21 cellular contexts compared by ENCODE assay signal in the genomic region with DNA sequence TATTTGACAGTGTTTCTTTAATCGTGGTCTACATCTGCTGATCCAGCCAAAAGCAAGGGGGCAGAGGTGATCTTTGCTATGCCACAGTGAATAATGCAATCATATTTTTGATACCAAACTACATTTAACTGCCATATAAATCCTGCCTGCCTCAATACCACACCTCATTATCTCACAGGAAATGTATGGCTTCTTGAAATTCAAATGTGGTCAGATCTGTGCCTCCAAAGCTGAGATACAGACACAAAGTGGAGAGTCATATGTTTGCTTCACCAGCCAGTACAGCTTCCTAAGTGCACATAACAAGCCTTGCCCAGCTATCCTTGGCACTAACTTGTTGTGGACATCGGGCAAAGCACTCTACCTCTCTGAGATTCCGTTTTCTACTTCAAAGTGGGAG.
DNase-seq lines count a peak whose midpoint lies in the region; ATAC-seq and TF ChIP-seq lines count a peak whose summit lies in the region.
"Had no signal": no experiment of that assay in that cellular context is flagged by ENCODE, and none has a peak within 500 bp of the region (broad histone marks: within the 10 kb centered on the region; RNA-seq: fewer than 3 reads in every experiment).

No MANE protein-coding gene starts in this region.

- H3K9me3 Mint-ChIP-seq in GM23338 = no peaks in the 10 kb centered on the region; the same call in 2 of the 3 replicates
- H3K9me3 Mint-ChIP-seq in endodermal cell = no peaks in the 10 kb centered on the region
- no peaks in the 10 kb centered on the region for H3K9me3 Mint-ChIP-seq in natural killer cell treated with Interleukin-12 subunit alpha and Interleukin-12 subunit beta and Interleukin-15 and Interleukin-18, amount 100 ng/mL, for 72 hours

- ATAC-seq in GM23338 = no peak
- ATAC-seq in natural killer cell treated with Interleukin-12 subunit alpha and Interleukin-12 subunit beta and Interleukin-15 and Interleukin-18, amount 100 ng/mL, for 72 hours = peak in 1 of 2 donors; percentile 57
- no peak for ATAC-seq in HG02870 (IDR thresholded peaks at IDR 0.05; ENCODE audit: unreplicated experiment)

- DNase-seq in GM23338 (ENCODE audit: low spot score) (no peak), SK-N-MC (ENCODE audit: low read depth, low spot score) (peak; percentile 18), endodermal cell (no peak), NCI-H226 (no peak), mucosa of gallbladder (ENCODE audit: low spot score) (no peak), GM19238 (ENCODE audit: insufficient read length, low spot score) (no peak)
- no peak for DNase-seq in natural killer cell treated with Interleukin-12 subunit alpha and Interleukin-12 subunit beta and Interleukin-15 and Interleukin-18, amount 100 ng/mL, for 72 hours (ENCODE audit: low spot score)
- DNase-seq: AML-193; CD4-positive, alpha-beta memory T cell; DND-41; GDM1; GOT3; MM.1S; NCI-H1105; NCI-H187; NCI-H2171 treated with DMSO at 0.1 percent for 48 hours; NCI-H510A; NCI-H82; Peyer's patch; SHP77 had no signal

- H3K4me3 Mint-ChIP-seq in GM23338 (no peak overlapping the region), endodermal cell (no peak overlapping the region)
- peak overlapping the region; percentile 13 for H3K4me3 Mint-ChIP-seq in natural killer cell treated with Interleukin-12 subunit alpha and Interleukin-12 subunit beta and Interleukin-15 and Interleukin-18, amount 100 ng/mL, for 72 hours
- H3K4me3 Mint-ChIP-seq: CD4-positive, alpha-beta memory T cell had no signal

- no peak overlapping the region for H3K4me3 ChIP-seq in GM23338
- H3K4me3 ChIP-seq in SK-N-MC = no peak overlapping the region
- H3K4me3 ChIP-seq in endodermal cell (ENCODE audit: low read length) = no peak overlapping the region
- H3K4me3 ChIP-seq: Peyer's patch had no signal

- H2AFZ ChIP-seq in GM23338 = peak overlapping the region; percentile 57

- H3K4me1 Mint-ChIP-seq in GM23338 (peaks cover 8% of the 10 kb centered on the region; the same call in 2 of the 3 replicates), endodermal cell (peaks cover 2% of the 10 kb centered on the region)
- peaks cover 17 to 19% of the 10 kb centered on the region in 2 donors for H3K4me1 Mint-ChIP-seq in natural killer cell treated with Interleukin-12 subunit alpha and Interleukin-12 subunit beta and Interleukin-15 and Interleukin-18, amount 100 ng/mL, for 72 hours (ENCODE audit: low read depth in 2 of 2)
- H3K4me1 Mint-ChIP-seq: CD4-positive, alpha-beta memory T cell had no signal

- H3K9ac ChIP-seq in SK-N-MC (ENCODE audit: insufficient read length) (no peak overlapping the region), endodermal cell (ENCODE audit: extremely low read depth, low read length, poor library complexity, severe bottlenecking) (no peak overlapping the region)

- H3K9me3 ChIP-seq in SK-N-MC (ENCODE audit: low read depth, low read length) = no peaks in the 10 kb centered on the region
- no peaks in the 10 kb centered on the region for H3K9me3 ChIP-seq in endodermal cell (ENCODE audit: control insufficient read depth, low read length)
- H3K9me3 ChIP-seq: Peyer's patch had no signal

- no peak overlapping the region for H3K27ac ChIP-seq in GM23338 (ENCODE audit: low read depth)
- no peak overlapping the region for H3K27ac ChIP-seq in SK-N-MC
- peak overlapping the region; percentile 67 for H3K27ac ChIP-seq in endodermal cell (ENCODE audit: low read depth, low read length)

- H3K36me3 ChIP-seq in GM23338 (ENCODE audit: insufficient read depth) (no peaks in the 10 kb centered on the region), SK-N-MC (ENCODE audit: insufficient read depth, low read length) (no peaks in the 10 kb centered on the region), endodermal cell (ENCODE audit: control insufficient read depth, insufficient read depth, low read length) (no peaks in the 10 kb centered on the region)
- H3K36me3 ChIP-seq: Peyer's patch had no signal

- peaks cover 15% of the 10 kb centered on the region for H3K4me1 ChIP-seq in GM23338 (ENCODE audit: insufficient read depth)
- no peaks in the 10 kb centered on the region for H3K4me1 ChIP-seq in endodermal cell (ENCODE audit: control insufficient read depth, insufficient read depth, low read length)
- H3K4me1 ChIP-seq: Peyer's patch had no signal

- no peak overlapping the region for H3K27ac Mint-ChIP-seq in GM23338
- no peak overlapping the region for H3K27ac Mint-ChIP-seq in endodermal cell
- H3K27ac Mint-ChIP-seq in natural killer cell treated with Interleukin-12 subunit alpha and Interleukin-12 subunit beta and Interleukin-15 and Interleukin-18, amount 100 ng/mL, for 72 hours = no peak overlapping the region
- H3K27ac Mint-ChIP-seq: CD4-positive, alpha-beta memory T cell had no signal

- no peaks in the 10 kb centered on the region for H3K36me3 Mint-ChIP-seq in GM23338 (ENCODE audit: low read depth)
- no peaks in the 10 kb centered on the region for H3K36me3 Mint-ChIP-seq in endodermal cell (ENCODE audit: low read depth)
- no peaks in the 10 kb centered on the region for H3K36me3 Mint-ChIP-seq in natural killer cell treated with Interleukin-12 subunit alpha and Interleukin-12 subunit beta and Interleukin-15 and Interleukin-18, amount 100 ng/mL, for 72 hours
- H3K36me3 Mint-ChIP-seq: CD4-positive, alpha-beta memory T cell had no signal

- H3K9me2 ChIP-seq in GM23338 (ENCODE audit: insufficient read depth) = no peaks in the 10 kb centered on the region

- H3K27me3 Mint-ChIP-seq in GM23338 (ENCODE audit: insufficient read depth, low read depth, poor library complexity) (no peaks in the 10 kb centered on the region), endodermal cell (ENCODE audit: insufficient read depth) (no peaks in the 10 kb centered on the region)
- H3K27me3 Mint-ChIP-seq in natural killer cell treated with Interleukin-12 subunit alpha and Interleukin-12 subunit beta and Interleukin-15 and Interleukin-18, amount 100 ng/mL, for 72 hours = peaks cover 16 to 20% of the 10 kb centered on the region in 2 donors

- WGBS in endodermal cell (ENCODE audit: insufficient coverage in 1 of 2, insufficient read length in 1 of 2), 2 experiments = 81 to 92% methylated on average over 3 of the region's 3 CpGs

- no peaks in the 10 kb centered on the region for H3F3A ChIP-seq in GM23338 (replicated peaks; ENCODE audit: low read depth)

- no peaks in the 10 kb centered on the region for H3K27me3 ChIP-seq in GM23338 (ENCODE audit: insufficient read depth)
- H3K27me3 ChIP-seq in endodermal cell (ENCODE audit: control insufficient read depth, insufficient read depth, low read length, poor library complexity, severe bottlenecking) = no peaks in the 10 kb centered on the region
- H3K27me3 ChIP-seq: Peyer's patch had no signal

- no peaks in the 10 kb centered on the region for H3K79me2 ChIP-seq in GM23338 (replicated peaks; ENCODE audit: insufficient read depth)

- H3K4me2 ChIP-seq in GM23338 = no peak overlapping the region

- no peak for TF ChIP-seq CTCF in GM23338 (conservative IDR thresholded peaks at IDR 0.05; ENCODE audit: low read depth in 2 of 2)
- no peak for TF ChIP-seq CTCF in endodermal cell (conservative IDR thresholded peaks at IDR 0.05)

- H4K20me1 ChIP-seq in GM23338 (replicated peaks; ENCODE audit: insufficient read depth) = no peaks in the 10 kb centered on the region

TF ChIP-seq in GM23338, 12 proteins besides CTCF, POLR2A, EP300 and RAD21 (continues in another document):
- TF ChIP-seq EZH2 (IDR thresholded peaks at IDR 0.05; ENCODE audit: low read depth, unreplicated experiment) = no peak
- no peak for TF ChIP-seq STAT1 (IDR thresholded peaks at IDR 0.05; ENCODE audit: unreplicated experiment)
- TF ChIP-seq, protein P1, sequence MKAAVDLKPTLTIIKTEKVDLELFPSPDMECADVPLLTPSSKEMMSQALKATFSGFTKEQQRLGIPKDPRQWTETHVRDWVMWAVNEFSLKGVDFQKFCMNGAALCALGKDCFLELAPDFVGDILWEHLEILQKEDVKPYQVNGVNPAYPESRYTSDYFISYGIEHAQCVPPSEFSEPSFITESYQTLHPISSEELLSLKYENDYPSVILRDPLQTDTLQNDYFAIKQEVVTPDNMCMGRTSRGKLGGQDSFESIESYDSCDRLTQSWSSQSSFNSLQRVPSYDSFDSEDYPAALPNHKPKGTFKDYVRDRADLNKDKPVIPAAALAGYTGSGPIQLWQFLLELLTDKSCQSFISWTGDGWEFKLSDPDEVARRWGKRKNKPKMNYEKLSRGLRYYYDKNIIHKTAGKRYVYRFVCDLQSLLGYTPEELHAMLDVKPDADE (IDR thresholded peaks at IDR 0.05) = no peak
- no peak for TF ChIP-seq ZNF331 (CRISPR knock-in tag; IDR thresholded peaks at IDR 0.05; ENCODE audit: low read depth)
- no peak for TF ChIP-seq JUNB (IDR thresholded peaks at IDR 0.05; ENCODE audit: unreplicated experiment)
